Comparison of ENCODE assay signal across 24 cellular contexts in genomic region chr16:75343311-75343710, GRCh38.
DNase-seq lines count a peak whose midpoint lies in the region; ATAC-seq and TF ChIP-seq lines count a peak whose summit lies in the region.
"Had no signal": no experiment of that assay in that cellular context is flagged by ENCODE, and none has a peak within 500 bp of the region (broad histone marks: within the 10 kb centered on the region; RNA-seq: fewer than 3 reads in every experiment).

No MANE protein-coding gene starts in this region.

- peak overlapping the region; percentile 61; the same call in 1 of the 2 replicates for H3K27ac ChIP-seq in GM23248
- peak overlapping the region; percentile 64 for H3K27ac ChIP-seq in Panc1 (ENCODE audit: low read length)
- peak overlapping the region; percentile 75 for H3K27ac ChIP-seq in hepatocyte
- peak overlapping the region; percentile 45 to 60 for H3K27ac ChIP-seq in prostate gland
- H3K27ac ChIP-seq: dorsolateral prefrontal cortex, foreskin keratinocyte had no signal

- H3K4me1 ChIP-seq in GM23248 (ENCODE audit: insufficient read depth), result peaks cover 38% of the 10 kb centered on the region
- H3K4me1 ChIP-seq in Panc1 (ENCODE audit: control insufficient read depth, insufficient read depth, low read length), result peaks cover 33% of the 10 kb centered on the region
- peaks cover 40% of the 10 kb centered on the region for H3K4me1 ChIP-seq in hepatocyte (ENCODE audit: insufficient read depth)
- peaks cover 15% of the 10 kb centered on the region for H3K4me1 ChIP-seq in prostate gland (replicated peaks)

- H3K4me3 ChIP-seq in GM23248 (no peak overlapping the region), Panc1 (ENCODE audit: low read depth in 2 of 2, low read length in 2 of 2) (no peak overlapping the region), hepatocyte (no peak overlapping the region), prostate gland (no peak overlapping the region)
- H3K4me3 ChIP-seq: dorsolateral prefrontal cortex, ovary had no signal

- H3K9ac ChIP-seq in GM23248, result no peak overlapping the region

- H3K79me2 ChIP-seq in GM23248 (ENCODE audit: insufficient read depth) (no peaks in the 10 kb centered on the region; the same call in 1 of the 2 replicates), hepatocyte (no peaks in the 10 kb centered on the region)

- H3K4me2 ChIP-seq in GM23248 (ENCODE audit: unreplicated experiment) (no peak overlapping the region), hepatocyte (no peak overlapping the region)

- no peak overlapping the region for H2AFZ ChIP-seq in GM23248
- H2AFZ ChIP-seq in hepatocyte, result no peak overlapping the region

- ATAC-seq in Panc1 (no peak), HG02970 (IDR thresholded peaks at IDR 0.05; ENCODE audit: low FRiP score, unreplicated experiment) (no peak)
- ATAC-seq: foreskin keratinocyte had no signal

- H3F3A ChIP-seq in GM23248 (ENCODE audit: insufficient read depth), result peaks cover 43% of the 10 kb centered on the region

- TF ChIP-seq CTCF in Panc1 (IDR thresholded peaks at IDR 0.05) (no peak), hepatocyte (IDR thresholded peaks at IDR 0.05; ENCODE audit: poor library complexity) (no peak), prostate gland (IDR thresholded peaks at IDR 0.05) (no peak)

- no peaks in the 10 kb centered on the region for H4K20me1 ChIP-seq in GM23248 (ENCODE audit: insufficient read depth)
- no peaks in the 10 kb centered on the region for H4K20me1 ChIP-seq in hepatocyte (ENCODE audit: insufficient read depth, poor library complexity, severe bottlenecking)

- CTCF ChIA-PET in Panc1 (lab: Charles Lee), result no interaction called here

- BruUV-seq in Panc1 (replicated peaks; lab: Mats Ljungman, UMichigan), result no TSS peak

- H3K9me2 ChIP-seq in GM23248 (ENCODE audit: insufficient read depth), result no peaks in the 10 kb centered on the region
- no peaks in the 10 kb centered on the region for H3K9me2 ChIP-seq in hepatocyte (replicated peaks; ENCODE audit: insufficient read depth)

- in situ Hi-C loops in GM23248 (cut with MboI), result no loop called here
- in situ Hi-C loops in Panc1 (cut with HindIII; ENCODE audit: low pct_unique_long_range_greater_than_20kb, low sequenced_read_pairs), result no loop called here

- POLR2A ChIA-PET in Panc1 (lab: Charles Lee), result interaction anchor here (0.6 kb wide), 1 partner anchor 113 kb away, joined by 8 read pairs; no protein-coding TSS in a partner anchor

- intact Hi-C loops in Panc1 (cut with micrococcal nuclease; ENCODE audit: unreplicated experiment), result no loop called here
- intact Hi-C loops in prostate gland (cut with DNase I), result no loop called here

- no peaks in the 10 kb centered on the region for H3K27me3 ChIP-seq in GM23248 (replicated peaks; ENCODE audit: insufficient read depth)
- no peaks in the 10 kb centered on the region for H3K27me3 ChIP-seq in Panc1 (ENCODE audit: control insufficient read depth, insufficient read depth, low read length)
- no peaks in the 10 kb centered on the region for H3K27me3 ChIP-seq in hepatocyte
- no peaks in the 10 kb centered on the region for H3K27me3 ChIP-seq in prostate gland (replicated peaks; ENCODE audit: insufficient read depth)
- H3K27me3 ChIP-seq: dorsolateral prefrontal cortex, foreskin keratinocyte, ovary had no signal

- no peak for TF ChIP-seq POLR2A in prostate gland (IDR thresholded peaks at IDR 0.05)

- no peaks in the 10 kb centered on the region for H3K36me3 ChIP-seq in GM23248 (ENCODE audit: low read depth)
- no peaks in the 10 kb centered on the region for H3K36me3 ChIP-seq in Panc1 (ENCODE audit: control insufficient read depth, insufficient read depth, low read length)
- H3K36me3 ChIP-seq in hepatocyte (replicated peaks; ENCODE audit: insufficient read depth, low read depth), result no peaks in the 10 kb centered on the region
- H3K36me3 ChIP-seq in prostate gland, result no peaks in the 10 kb centered on the region
- H3K36me3 ChIP-seq: ovary had no signal

- H3K9me3 ChIP-seq in GM23248 (ENCODE audit: low read depth), result no peaks in the 10 kb centered on the region
- H3K9me3 ChIP-seq in Panc1 (ENCODE audit: control insufficient read depth, insufficient read depth, low read depth, low read length), result no peaks in the 10 kb centered on the region
- H3K9me3 ChIP-seq in hepatocyte (ENCODE audit: low read depth), result no peaks in the 10 kb centered on the region
- H3K9me3 ChIP-seq in prostate gland, result no peaks in the 10 kb centered on the region
- H3K9me3 ChIP-seq: ovary had no signal

- WGBS in GM23248 (ENCODE audit: low coverage in 1 of 2, low lambda C conversion rate in 2 of 2, missing lambda C conversion rate in 2 of 2), 2 experiments, result 95 to 97% methylated on average over 1 of the region's 1 CpG
- 74% methylated on average over 1 of the region's 1 CpG for WGBS in hepatocyte (ENCODE audit: low lambda C conversion rate, missing lambda C conversion rate)
- WGBS in prostate gland, result 32% methylated on average over 1 of the region's 1 CpG

- DNase-seq in GM23248, result no peak
- no peak for DNase-seq in Panc1 (ENCODE audit: low read depth, low spot score)
- DNase-seq in hepatocyte (ENCODE audit: low spot score), result no peak
- no peak for DNase-seq in prostate gland (ENCODE audit: low spot score)
- DNase-seq in HuH-7.5 (ENCODE audit: low spot score), result no peak
- DNase-seq in NCI-H1694 treated with DMSO at 0.1 percent for 48 hours (lab: John Stamatoyannopoulos, UW), result no peak
- DNase-seq in DMS53 (lab: John Stamatoyannopoulos, UW), result no peak
- DNase-seq: activated CD4-positive, alpha-beta T cell treated with anti-CD3 and anti-CD28 coated beads for 1 hour; activated T-cell treated with anti-CD3 and anti-CD28 coated beads, Interleukin-2, amount 50 U/mL, for 1 hour; amygdala; central memory CD4-positive, alpha-beta T cell; dorsolateral prefrontal cortex; foreskin keratinocyte; H7; immature natural killer cell; MM.1S; NCI-H1436; NCI-H2171 treated with DMSO at 0.1 percent for 48 hours; NCI-H526; ovary; right cardiac atrium; Right ventricle myocardium superior; stimulated activated CD8-positive, alpha-beta memory T cell treated with anti-CD3 and anti-CD28 coated beads, Interleukin-4, amount 100 ng/mL, for 48 hours had no signal
